24 cellular contexts compared by ENCODE assay signal in genomic region chr21:36888466-36888865, GRCh38.
"Had no signal": no experiment of that assay in that cellular context is flagged by ENCODE, and none has a peak within 500 bp of the region (broad histone marks: within the 10 kb centered on the region; RNA-seq: fewer than 3 reads in every experiment).

No MANE protein-coding gene starts in this region.

- H3K9me3 ChIP-seq: esophagus muscularis mucosa, ovary, sigmoid colon, thyroid gland, upper lobe of right lung had no signal

- H3K36me3 ChIP-seq: breast epithelium, ovary had no signal

- H3K4me1 ChIP-seq: breast epithelium, foreskin keratinocyte, sigmoid colon, thyroid gland, upper lobe of right lung had no signal

- H3K27me3 ChIP-seq: breast epithelium, esophagus muscularis mucosa, foreskin keratinocyte, ovary, sigmoid colon, stomach, thyroid gland, upper lobe of right lung had no signal

- ATAC-seq: activated CD8-positive, alpha-beta T cell treated with anti-CD3 and anti-CD28 coated beads for 36 hours; activated T-cell treated with anti-CD3 and anti-CD28 coated beads, Interleukin-2, amount 50 U/mL, for 4 hours; activated T-helper 17 cell treated with anti-CD3 and anti-CD28 coated beads, Interleukin-2, amount 50 U/mL, for 72 hours; foreskin keratinocyte; naive thymus-derived CD4-positive, alpha-beta T cell; stimulated activated memory B cell treated with anti-CD40 and anti-IgM and Interleukin-4, amounts not matched to agents 10 μg/mL and 1 μg/mL and 100 μg/mL, for 72 hours; upper lobe of right lung had no signal

- H3K27ac ChIP-seq: breast epithelium, esophagus muscularis mucosa, foreskin keratinocyte, ovary, sigmoid colon, stomach, thyroid gland, upper lobe of right lung had no signal

- DNase-seq: activated B cell treated with CpG ODN at 0.5 μM for 24 hours; activated CD4-positive, alpha-beta T cell treated with anti-CD3 and anti-CD28 coated beads, Interleukin-2, amount 50 U/mL, for 1 hour; activated CD8-positive, alpha-beta T cell treated with anti-CD3 and anti-CD28 coated beads for 36 hours; activated gamma-delta T cell treated with Interleukin-2 at 50 U/mL for 16 hours; activated naive CD4-positive, alpha-beta T cell treated with anti-CD3 and anti-CD28 coated beads, Interleukin-2, amount 50 U/mL, for 16 hours; activated T-cell treated with anti-CD3 and anti-CD28 coated beads, Interleukin-2, amount 50 U/mL, for 4 hours; amniotic stem cell; endodermal cell; foreskin keratinocyte; islet precursor cell; midbrain; naive thymus-derived CD4-positive, alpha-beta T cell; ovary; sigmoid colon; small intestine; stimulated activated CD4-positive, alpha-beta T cell treated with anti-CD3 and anti-CD28 coated beads, Interleukin-4, amount 100 ng/mL, for 24 hours; stomach; T-helper 1 cell; thyroid gland; upper lobe of right lung had no signal

- FAIRE-seq: small intestine had no signal

- H3K4me3 ChIP-seq: breast epithelium, esophagus muscularis mucosa, ovary, sigmoid colon, stomach, thyroid gland, upper lobe of right lung had no signal
